Comparison of ENCODE assay signal across 8 cellular contexts in the genomic region with DNA sequence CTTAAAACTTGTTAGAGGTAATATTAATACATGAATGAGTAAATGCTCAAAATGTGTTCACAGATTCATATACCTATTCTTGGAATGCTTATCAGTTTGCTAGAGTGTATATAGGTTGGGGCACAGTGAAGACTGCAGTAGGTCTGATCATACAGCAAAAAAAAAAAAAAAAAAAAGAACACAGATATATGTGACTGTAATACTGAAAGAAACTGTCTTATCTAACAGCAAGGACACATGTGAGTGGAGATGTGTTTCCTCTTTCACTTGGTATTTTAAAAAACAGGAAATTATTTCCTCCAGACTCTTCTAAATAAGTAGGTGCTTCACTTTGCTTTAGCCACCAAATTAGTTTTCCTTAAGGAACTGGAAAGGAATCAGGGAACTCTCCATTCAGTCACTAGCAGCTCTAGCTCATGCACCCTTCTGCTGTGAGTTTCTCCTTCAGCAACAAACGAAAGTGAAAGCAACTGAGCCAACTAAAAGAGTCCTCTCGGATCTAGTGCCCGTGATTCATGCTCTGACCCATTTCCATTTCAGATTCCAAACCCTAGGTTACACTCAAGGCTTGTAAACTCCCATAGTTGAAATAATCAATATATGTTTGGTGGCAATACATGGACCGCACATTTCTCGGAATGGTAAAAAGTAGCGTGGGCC.
DNase-seq lines count a peak whose midpoint lies in the region; ATAC-seq, FAIRE-seq and TF ChIP-seq lines count a peak whose summit lies in the region.

No MANE protein-coding gene starts in this region.

- DNase-seq in CD4-positive, alpha-beta T cell, result no peak
- DNase-seq in GM19239 (ENCODE audit: insufficient read length, low spot score), result peak; percentile 18
- peak; percentile 53 for DNase-seq in SK-MEL-5 (ENCODE audit: low read depth, low spot score)
- no peak for DNase-seq in putamen (ENCODE audit: low spot score)
- DNase-seq in GM23338 (ENCODE audit: low spot score), result no peak

- no peak overlapping the region for H3K4me2 ChIP-seq in GM23338

- no peaks in the 10 kb centered on the region for H3K36me3 ChIP-seq in endocrine pancreas (ENCODE audit: control insufficient read depth, insufficient read depth, low read length)
- no peaks in the 10 kb centered on the region for H3K36me3 ChIP-seq in rectal smooth muscle tissue (ENCODE audit: control insufficient read depth, insufficient read depth, low read length)
- no peaks in the 10 kb centered on the region for H3K36me3 ChIP-seq in GM23338 (ENCODE audit: insufficient read depth)

- peaks cover 10% of the 10 kb centered on the region for H3K4me1 Mint-ChIP-seq in CD4-positive, alpha-beta T cell (ENCODE audit: low read depth)
- H3K4me1 Mint-ChIP-seq in GM23338, result no peaks in the 10 kb centered on the region

- no peaks in the 10 kb centered on the region for H3K9me3 Mint-ChIP-seq in CD4-positive, alpha-beta T cell
- no peaks in the 10 kb centered on the region for H3K9me3 Mint-ChIP-seq in GM23338

- in situ Hi-C loops in SK-MEL-5 (cut with HindIII; ENCODE audit: low pct_unique_long_range_greater_than_20kb, low sequenced_read_pairs), result no loop called here

- H3K4me3 ChIP-seq in endocrine pancreas (ENCODE audit: control insufficient read depth, insufficient read depth, low read length) (peak overlapping the region; percentile 70), rectal smooth muscle tissue (ENCODE audit: low read length) (no peak overlapping the region), GM23338 (no peak overlapping the region)

- no peak overlapping the region for H3K27ac ChIP-seq in CD4-positive, alpha-beta T cell (ENCODE audit: low read depth, low read length)
- H3K27ac ChIP-seq in rectal smooth muscle tissue (ENCODE audit: low read depth, low read length), result peak overlapping the region; percentile 36
- no peak overlapping the region for H3K27ac ChIP-seq in GM23338 (ENCODE audit: low read depth)

- no peaks in the 10 kb centered on the region for H3K27me3 ChIP-seq in CD4-positive, alpha-beta T cell (ENCODE audit: control insufficient read depth, insufficient read depth, low read length)
- H3K27me3 ChIP-seq in endocrine pancreas (ENCODE audit: control insufficient read depth, insufficient read depth, low read length) (no peaks in the 10 kb centered on the region), rectal smooth muscle tissue (ENCODE audit: control insufficient read depth, insufficient read depth, low read length) (no peaks in the 10 kb centered on the region), GM23338 (ENCODE audit: insufficient read depth) (no peaks in the 10 kb centered on the region)

- peak overlapping the region; percentile 31 for H3K4me3 Mint-ChIP-seq in CD4-positive, alpha-beta T cell
- no peak overlapping the region for H3K4me3 Mint-ChIP-seq in GM23338

- H3K27ac Mint-ChIP-seq in CD4-positive, alpha-beta T cell, result peak overlapping the region; percentile 18
- no peak overlapping the region for H3K27ac Mint-ChIP-seq in GM23338

- CTCF ChIA-PET in CD4-positive, alpha-beta T cell (lab: Charles Lee), result interaction anchor here (0.7 kb wide), 1 partner anchor 1799 kb away, joined by 3 read pairs; no protein-coding TSS in a partner anchor

- no peaks in the 10 kb centered on the region for H3F3A ChIP-seq in GM23338 (replicated peaks; ENCODE audit: low read depth)

- no peaks in the 10 kb centered on the region for H3K4me1 ChIP-seq in endocrine pancreas (ENCODE audit: control insufficient read depth, insufficient read depth, low read length)
- no peaks in the 10 kb centered on the region for H3K4me1 ChIP-seq in rectal smooth muscle tissue (ENCODE audit: control insufficient read depth, insufficient read depth, low read length)
- H3K4me1 ChIP-seq in GM23338 (ENCODE audit: insufficient read depth), result no peaks in the 10 kb centered on the region

- FAIRE-seq in GM19239 (lab: Jason Lieb, UNC), result peak; percentile 60

- H3K9me3 ChIP-seq in CD4-positive, alpha-beta T cell (ENCODE audit: control insufficient read depth, low read length), result no peaks in the 10 kb centered on the region
- no peaks in the 10 kb centered on the region for H3K9me3 ChIP-seq in endocrine pancreas (ENCODE audit: control insufficient read depth, low read length)

- no peaks in the 10 kb centered on the region for H3K36me3 Mint-ChIP-seq in CD4-positive, alpha-beta T cell (ENCODE audit: low read depth)
- no peaks in the 10 kb centered on the region for H3K36me3 Mint-ChIP-seq in GM23338 (ENCODE audit: low read depth)

- TF ChIP-seq CTCF in CD4-positive, alpha-beta T cell (IDR thresholded peaks at IDR 0.05), result no peak
- TF ChIP-seq CTCF in GM23338 (conservative IDR thresholded peaks at IDR 0.05; ENCODE audit: low read depth in 2 of 2), result no peak

- intact Hi-C loops in CD4-positive, alpha-beta T cell (cut with DNase I, micrococcal nuclease), result no loop called here

- H3K27me3 Mint-ChIP-seq in CD4-positive, alpha-beta T cell, result no peaks in the 10 kb centered on the region
- no peaks in the 10 kb centered on the region for H3K27me3 Mint-ChIP-seq in GM23338 (ENCODE audit: insufficient read depth, low read depth, poor library complexity)

- H3K79me2 ChIP-seq in GM23338 (replicated peaks; ENCODE audit: insufficient read depth), result no peaks in the 10 kb centered on the region

- peak; percentile 58 for ATAC-seq in CD4-positive, alpha-beta T cell (ENCODE audit: poor library complexity)
- peak; percentile 79 for ATAC-seq in HG03439 (IDR thresholded peaks at IDR 0.05; ENCODE audit: unreplicated experiment)
- ATAC-seq in GM23338, result no peak

- no peaks in the 10 kb centered on the region for H3K9me2 ChIP-seq in GM23338 (ENCODE audit: insufficient read depth)

- POLR2A ChIA-PET in CD4-positive, alpha-beta T cell (lab: Charles Lee), result no interaction called here

- no peak overlapping the region; the same call in 1 of the 2 replicates for H2AFZ ChIP-seq in GM23338

- no peaks in the 10 kb centered on the region for H4K20me1 ChIP-seq in GM23338 (replicated peaks; ENCODE audit: insufficient read depth)

- H3K9ac ChIP-seq in endocrine pancreas (ENCODE audit: control insufficient read depth, insufficient read depth, low read length), result no peak overlapping the region
- H3K9ac ChIP-seq in rectal smooth muscle tissue (ENCODE audit: low read length), result no peak overlapping the region

TF ChIP-seq in GM23338, 12 proteins besides CTCF, POLR2A, EP300 and RAD21:
- TF ChIP-seq CREB1 (CRISPR knock-in tag; IDR thresholded peaks at IDR 0.05; ENCODE audit: low read depth) (no peak), JUNB (IDR thresholded peaks at IDR 0.05; ENCODE audit: unreplicated experiment) (no peak), REST (IDR thresholded peaks at IDR 0.05; ENCODE audit: unreplicated experiment) (no peak), ZNF114 (CRISPR knock-in tag; IDR thresholded peaks at IDR 0.05) (no peak), ZNF331 (CRISPR knock-in tag; IDR thresholded peaks at IDR 0.05; ENCODE audit: low read depth) (no peak), EZH2phosphoT487 (IDR thresholded peaks at IDR 0.05; ENCODE audit: unreplicated experiment) (no peak)

Comparison
In these comparisons a context has a peak if more than half of its experiments do, and no peak if none do; other contexts are left out.
1. DNase-seq: peak in GM19239 (single experiment) and SK-MEL-5 (single experiment); none in CD4-positive, alpha-beta T cell (0 of 10), putamen (single experiment) and GM23338 (single experiment).